In the genomic region with DNA sequence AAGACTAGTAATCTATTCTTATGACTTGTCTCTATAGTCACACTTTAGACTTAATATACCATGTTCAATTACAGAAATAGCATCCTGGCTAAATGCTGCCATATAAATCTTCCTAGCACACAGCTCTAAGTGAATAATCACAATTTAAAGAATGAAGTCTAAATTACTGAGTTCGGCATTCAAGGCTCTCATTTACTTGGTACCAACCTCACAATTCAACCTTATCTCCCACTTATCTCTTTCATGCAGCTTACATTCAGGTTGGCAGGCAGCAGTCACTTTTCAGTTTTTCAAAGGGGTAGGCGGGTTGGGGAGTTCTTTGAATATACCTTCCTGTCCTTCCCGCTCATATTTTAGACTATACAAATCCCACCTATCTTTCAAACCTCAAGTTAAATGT, we compare ENCODE assay signal across 10 cellular contexts. TPM values are rescaled to one million over a fixed set of nuclear protein-coding genes. Genes with fewer than 3 reads are reported as not detected.
A peak's percentile ranks its signal among the peaks of the same experiment; 100 is the strongest.
DNase-seq lines count a peak whose midpoint lies in the region; ATAC-seq and FAIRE-seq lines count a peak whose summit lies in the region.
"Had no signal": no experiment of that assay in that cellular context is flagged by ENCODE, and none has a peak within 500 bp of the region (broad histone marks: within the 10 kb centered on the region; RNA-seq: fewer than 3 reads in every experiment).

No MANE protein-coding gene starts in this region.

- DNase-seq in NCI-H82 (lab: John Stamatoyannopoulos, UW) (peak; percentile 11), NCI-H82 treated with DMSO at 0.1 percent for 48 hours (lab: John Stamatoyannopoulos, UW; ENCODE audit: unreplicated experiment) (no peak), RCC 7860 (ENCODE audit: low spot score) (no peak), amygdala (lab: John Stamatoyannopoulos, UW) (no peak), NCI-H345 treated with DMSO at 0.1 percent for 48 hours (lab: John Stamatoyannopoulos, UW; ENCODE audit: unreplicated experiment) (no peak)
- DNase-seq in activated CD4-positive, alpha-beta memory T cell treated with anti-CD3 and anti-CD28 coated beads, Interleukin-2, amount 10 ng/mL, durations not matched to agents 7 days and 5 days = no peak
- DNase-seq in stimulated activated naive B cell treated with anti-CD40 and anti-IgM and Interleukin-4, amounts not matched to agents 10 μg/mL and 1 μg/mL and 100 μg/mL, for 72 hours = no peak
- DNase-seq: midbrain had no signal

- FAIRE-seq in RCC 7860 (lab: Jason Lieb, UNC) = no peak
- FAIRE-seq: A204.1 had no signal

- CTCF ChIA-PET in activated CD4-positive, alpha-beta memory T cell treated with anti-CD3 and anti-CD28 coated beads, Interleukin-2, amount 10 ng/mL, durations not matched to agents 7 days and 5 days (lab: Charles Lee) = interaction anchor here (1.0 to 2.5 kb wide), 2 partner anchors 12 to 14 kb away, joined by 4 to 16 read pairs; no protein-coding TSS in a partner anchor

- H3K9me3 ChIP-seq in iPS-15b (ENCODE audit: control insufficient read depth, insufficient read depth, low read length) = no peaks in the 10 kb centered on the region

- no peaks in the 10 kb centered on the region for H3K36me3 ChIP-seq in iPS-15b (ENCODE audit: control insufficient read depth, insufficient read depth, low read length)

- peaks cover 5% of the 10 kb centered on the region for H3K27me3 Mint-ChIP-seq in activated CD4-positive, alpha-beta memory T cell treated with anti-CD3 and anti-CD28 coated beads, Interleukin-2, amount 10 ng/mL, durations not matched to agents 7 days and 5 days
- peaks cover 7 to 10% of the 10 kb centered on the region in 2 donors for H3K27me3 Mint-ChIP-seq in stimulated activated naive B cell treated with anti-CD40 and anti-IgM and Interleukin-4, amounts not matched to agents 10 μg/mL and 1 μg/mL and 100 μg/mL, for 72 hours

- peak overlapping the region; percentile 100 for H3K4me3 ChIP-seq in iPS-15b (ENCODE audit: low read depth, low read length)

- peak overlapping the region; percentile 63 for H3K27ac Mint-ChIP-seq in activated CD4-positive, alpha-beta memory T cell treated with anti-CD3 and anti-CD28 coated beads, Interleukin-2, amount 10 ng/mL, durations not matched to agents 7 days and 5 days
- H3K27ac Mint-ChIP-seq in stimulated activated naive B cell treated with anti-CD40 and anti-IgM and Interleukin-4, amounts not matched to agents 10 μg/mL and 1 μg/mL and 100 μg/mL, for 72 hours = no peak overlapping the region

- no peaks in the 10 kb centered on the region for H3K27me3 ChIP-seq in iPS-15b (ENCODE audit: control insufficient read depth, insufficient read depth, low read length)

- H3K4me3 Mint-ChIP-seq in activated CD4-positive, alpha-beta memory T cell treated with anti-CD3 and anti-CD28 coated beads, Interleukin-2, amount 10 ng/mL, durations not matched to agents 7 days and 5 days = peak overlapping the region; percentile 82
- H3K4me3 Mint-ChIP-seq in stimulated activated naive B cell treated with anti-CD40 and anti-IgM and Interleukin-4, amounts not matched to agents 10 μg/mL and 1 μg/mL and 100 μg/mL, for 72 hours = peak overlapping the region; percentile 69 to 100

- no peak for ATAC-seq in stimulated activated naive B cell treated with anti-CD40 and anti-IgM and Interleukin-4, amounts not matched to agents 10 μg/mL and 1 μg/mL and 100 μg/mL, for 72 hours (replicated peaks)

- H3K9ac ChIP-seq in iPS-15b (ENCODE audit: low read depth, low read length) = no peak overlapping the region

- H3K36me3 Mint-ChIP-seq in activated CD4-positive, alpha-beta memory T cell treated with anti-CD3 and anti-CD28 coated beads, Interleukin-2, amount 10 ng/mL, durations not matched to agents 7 days and 5 days (ENCODE audit: low read depth) = peaks cover 54% of the 10 kb centered on the region
- peaks cover 5 to 23% of the 10 kb centered on the region in 2 donors for H3K36me3 Mint-ChIP-seq in stimulated activated naive B cell treated with anti-CD40 and anti-IgM and Interleukin-4, amounts not matched to agents 10 μg/mL and 1 μg/mL and 100 μg/mL, for 72 hours

- POLR2A ChIA-PET in activated CD4-positive, alpha-beta memory T cell treated with anti-CD3 and anti-CD28 coated beads, Interleukin-2, amount 10 ng/mL, durations not matched to agents 7 days and 5 days (lab: Charles Lee) = interaction anchor here (1.1 to 2.6 kb wide), 9 partner anchors 8 to 1704 kb away, joined by 3 to 20 read pairs (median 11); partner anchors contain the start of genes NMI and RBM43

- peaks cover 48% of the 10 kb centered on the region for H3K4me1 Mint-ChIP-seq in activated CD4-positive, alpha-beta memory T cell treated with anti-CD3 and anti-CD28 coated beads, Interleukin-2, amount 10 ng/mL, durations not matched to agents 7 days and 5 days
- H3K4me1 Mint-ChIP-seq in stimulated activated naive B cell treated with anti-CD40 and anti-IgM and Interleukin-4, amounts not matched to agents 10 μg/mL and 1 μg/mL and 100 μg/mL, for 72 hours = peaks cover 19 to 37% of the 10 kb centered on the region in 2 donors

- H3K4me1 ChIP-seq in iPS-15b (ENCODE audit: control insufficient read depth, insufficient read depth, low read length) = no peaks in the 10 kb centered on the region

- H3K9me3 Mint-ChIP-seq in activated CD4-positive, alpha-beta memory T cell treated with anti-CD3 and anti-CD28 coated beads, Interleukin-2, amount 10 ng/mL, durations not matched to agents 7 days and 5 days = no peaks in the 10 kb centered on the region
- no peaks in the 10 kb centered on the region for H3K9me3 Mint-ChIP-seq in stimulated activated naive B cell treated with anti-CD40 and anti-IgM and Interleukin-4, amounts not matched to agents 10 μg/mL and 1 μg/mL and 100 μg/mL, for 72 hours

RNA-seq across cellular contexts. Expression of gene MMADHC, which starts 1.5 kb away (rescaled TPM):
- 100 to 1,000 TPM; 112 to 113 TPM for total RNA-seq in activated CD4-positive, alpha-beta memory T cell treated with anti-CD3 and anti-CD28 coated beads, Interleukin-2, amount 10 ng/mL, durations not matched to agents 7 days and 5 days
